2 cellular contexts compared by ENCODE assay signal in the genomic region with DNA sequence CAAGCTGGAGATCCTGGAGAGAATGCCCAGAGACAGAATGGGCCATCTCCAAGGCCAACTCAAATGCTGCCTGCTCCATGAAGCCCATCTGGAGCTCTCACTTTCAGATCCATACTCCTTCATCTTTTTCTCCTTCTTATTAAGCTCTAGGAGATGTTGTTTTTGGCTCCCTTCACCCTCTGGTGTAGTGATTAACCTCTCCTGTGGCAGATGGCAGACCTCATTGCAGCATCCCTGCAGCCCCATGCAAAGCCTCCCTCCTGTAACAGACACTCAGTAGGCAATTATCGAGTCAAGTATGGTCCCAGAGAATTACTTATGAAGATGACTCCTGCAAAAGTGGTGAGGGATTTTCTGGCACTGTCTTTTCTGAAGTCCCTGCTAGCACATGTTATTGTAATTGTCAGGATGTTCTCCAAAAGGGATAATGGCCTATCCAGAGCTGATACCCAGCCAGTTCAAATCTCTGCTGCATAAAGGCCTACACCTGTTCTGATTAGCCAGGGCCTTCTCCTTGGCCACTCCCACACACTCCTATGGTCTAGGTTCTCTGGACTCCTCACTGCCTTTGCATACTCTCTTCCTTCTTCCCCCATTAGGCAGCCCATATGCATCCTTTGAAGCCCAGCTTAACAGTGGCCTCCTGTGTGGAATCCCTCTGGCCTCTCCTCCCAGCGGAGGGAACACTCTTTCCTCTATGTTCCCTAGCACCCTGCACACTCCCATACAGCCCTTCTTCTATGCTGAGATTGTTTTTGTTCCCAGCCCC.
TF ChIP-seq lines count a peak whose summit lies in the region.

No MANE protein-coding gene starts in this region.

TF ChIP-seq in neural cell, 6 proteins besides CTCF, POLR2A, EP300 and RAD21:
- TF ChIP-seq SMC3 (conservative IDR thresholded peaks at IDR 0.05; ENCODE audit: poor library complexity) (no peak), EZH2 (IDR thresholded peaks at IDR 0.05; ENCODE audit: borderline replicate concordance, insufficient read depth, low read length, poor library complexity, severe bottlenecking) (no peak), POLR2AphosphoS5 (IDR thresholded peaks at IDR 0.05) (no peak), MXI1 (conservative IDR thresholded peaks at IDR 0.05; ENCODE audit: poor library complexity, severe bottlenecking) (no peak), TAF1 (IDR thresholded peaks at IDR 0.05; ENCODE audit: low read depth) (no peak)
- TF ChIP-seq, protein P1, sequence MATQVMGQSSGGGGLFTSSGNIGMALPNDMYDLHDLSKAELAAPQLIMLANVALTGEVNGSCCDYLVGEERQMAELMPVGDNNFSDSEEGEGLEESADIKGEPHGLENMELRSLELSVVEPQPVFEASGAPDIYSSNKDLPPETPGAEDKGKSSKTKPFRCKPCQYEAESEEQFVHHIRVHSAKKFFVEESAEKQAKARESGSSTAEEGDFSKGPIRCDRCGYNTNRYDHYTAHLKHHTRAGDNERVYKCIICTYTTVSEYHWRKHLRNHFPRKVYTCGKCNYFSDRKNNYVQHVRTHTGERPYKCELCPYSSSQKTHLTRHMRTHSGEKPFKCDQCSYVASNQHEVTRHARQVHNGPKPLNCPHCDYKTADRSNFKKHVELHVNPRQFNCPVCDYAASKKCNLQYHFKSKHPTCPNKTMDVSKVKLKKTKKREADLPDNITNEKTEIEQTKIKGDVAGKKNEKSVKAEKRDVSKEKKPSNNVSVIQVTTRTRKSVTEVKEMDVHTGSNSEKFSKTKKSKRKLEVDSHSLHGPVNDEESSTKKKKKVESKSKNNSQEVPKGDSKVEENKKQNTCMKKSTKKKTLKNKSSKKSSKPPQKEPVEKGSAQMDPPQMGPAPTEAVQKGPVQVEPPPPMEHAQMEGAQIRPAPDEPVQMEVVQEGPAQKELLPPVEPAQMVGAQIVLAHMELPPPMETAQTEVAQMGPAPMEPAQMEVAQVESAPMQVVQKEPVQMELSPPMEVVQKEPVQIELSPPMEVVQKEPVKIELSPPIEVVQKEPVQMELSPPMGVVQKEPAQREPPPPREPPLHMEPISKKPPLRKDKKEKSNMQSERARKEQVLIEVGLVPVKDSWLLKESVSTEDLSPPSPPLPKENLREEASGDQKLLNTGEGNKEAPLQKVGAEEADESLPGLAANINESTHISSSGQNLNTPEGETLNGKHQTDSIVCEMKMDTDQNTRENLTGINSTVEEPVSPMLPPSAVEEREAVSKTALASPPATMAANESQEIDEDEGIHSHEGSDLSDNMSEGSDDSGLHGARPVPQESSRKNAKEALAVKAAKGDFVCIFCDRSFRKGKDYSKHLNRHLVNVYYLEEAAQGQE (IDR thresholded peaks at IDR 0.05; ENCODE audit: borderline replicate concordance): no peak

TF ChIP-seq in SK-N-SH, 30 proteins besides CTCF, POLR2A, EP300 and RAD21:
- TF ChIP-seq, protein P2, sequence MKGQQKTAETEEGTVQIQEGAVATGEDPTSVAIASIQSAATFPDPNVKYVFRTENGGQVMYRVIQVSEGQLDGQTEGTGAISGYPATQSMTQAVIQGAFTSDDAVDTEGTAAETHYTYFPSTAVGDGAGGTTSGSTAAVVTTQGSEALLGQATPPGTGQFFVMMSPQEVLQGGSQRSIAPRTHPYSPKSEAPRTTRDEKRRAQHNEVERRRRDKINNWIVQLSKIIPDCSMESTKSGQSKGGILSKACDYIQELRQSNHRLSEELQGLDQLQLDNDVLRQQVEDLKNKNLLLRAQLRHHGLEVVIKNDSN (IDR thresholded peaks at IDR 0.05; ENCODE audit: borderline replicate concordance, low read depth): no peak
- TF ChIP-seq YY1 (IDR thresholded peaks at IDR 0.05; ENCODE audit: low read depth): no peak
- TF ChIP-seq, protein P1 (IDR thresholded peaks at IDR 0.05; ENCODE audit: low read depth, low read length): no peak
- TF ChIP-seq EZH2phosphoT487 (IDR thresholded peaks at IDR 0.05; ENCODE audit: borderline replicate concordance, low read depth): no peak
- no peak for TF ChIP-seq POLR2AphosphoS5 (IDR thresholded peaks at IDR 0.05; ENCODE audit: low read depth, low read length)
- no peak for TF ChIP-seq RCOR1 (IDR thresholded peaks at IDR 0.05; ENCODE audit: low read length)
- no peak for TF ChIP-seq RXRA (IDR thresholded peaks at IDR 0.05; ENCODE audit: borderline replicate concordance, low read depth)
- TF ChIP-seq ELF1 (IDR thresholded peaks at IDR 0.05): no peak
- TF ChIP-seq FOSL2 (IDR thresholded peaks at IDR 0.05; ENCODE audit: borderline replicate concordance, low read depth): no peak
- no peak for TF ChIP-seq RFX5 (IDR thresholded peaks at IDR 0.05; ENCODE audit: low read length)
- TF ChIP-seq GATA2 (CRISPR knock-in tag; IDR thresholded peaks at IDR 0.05): no peak
- TF ChIP-seq MAX (IDR thresholded peaks at IDR 0.05; ENCODE audit: low read depth): no peak
- no peak for TF ChIP-seq IRF3 (IDR thresholded peaks at IDR 0.05; ENCODE audit: low read depth, low read length)
- no peak for TF ChIP-seq FOXJ3 (CRISPR knock-in tag; IDR thresholded peaks at IDR 0.05)
- no peak for TF ChIP-seq PBX3 (IDR thresholded peaks at IDR 0.05)
- no peak for TF ChIP-seq TEAD4 (IDR thresholded peaks at IDR 0.05; ENCODE audit: borderline replicate concordance, insufficient read depth)
- no peak for TF ChIP-seq TAF1 (IDR thresholded peaks at IDR 0.05; ENCODE audit: borderline replicate concordance, low read depth, low read length)
- no peak for TF ChIP-seq NRF1 (IDR thresholded peaks at IDR 0.05; ENCODE audit: low read depth, low read length)
- TF ChIP-seq, protein P3, sequence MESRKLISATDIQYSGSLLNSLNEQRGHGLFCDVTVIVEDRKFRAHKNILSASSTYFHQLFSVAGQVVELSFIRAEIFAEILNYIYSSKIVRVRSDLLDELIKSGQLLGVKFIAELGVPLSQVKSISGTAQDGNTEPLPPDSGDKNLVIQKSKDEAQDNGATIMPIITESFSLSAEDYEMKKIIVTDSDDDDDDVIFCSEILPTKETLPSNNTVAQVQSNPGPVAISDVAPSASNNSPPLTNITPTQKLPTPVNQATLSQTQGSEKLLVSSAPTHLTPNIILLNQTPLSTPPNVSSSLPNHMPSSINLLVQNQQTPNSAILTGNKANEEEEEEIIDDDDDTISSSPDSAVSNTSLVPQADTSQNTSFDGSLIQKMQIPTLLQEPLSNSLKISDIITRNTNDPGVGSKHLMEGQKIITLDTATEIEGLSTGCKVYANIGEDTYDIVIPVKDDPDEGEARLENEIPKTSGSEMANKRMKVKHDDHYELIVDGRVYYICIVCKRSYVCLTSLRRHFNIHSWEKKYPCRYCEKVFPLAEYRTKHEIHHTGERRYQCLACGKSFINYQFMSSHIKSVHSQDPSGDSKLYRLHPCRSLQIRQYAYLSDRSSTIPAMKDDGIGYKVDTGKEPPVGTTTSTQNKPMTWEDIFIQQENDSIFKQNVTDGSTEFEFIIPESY (IDR thresholded peaks at IDR 0.05; ENCODE audit: borderline replicate concordance, low read depth): no peak
